ENCODE assay signal across 8 cellular contexts in genomic region chr20:1469925-1470571, GRCh38. TPM values are rescaled to one million over a fixed set of nuclear protein-coding genes. Genes with fewer than 3 reads are reported as not detected.
DNase-seq lines count a peak whose midpoint lies in the region; ATAC-seq and TF ChIP-seq lines count a peak whose summit lies in the region.

No MANE protein-coding gene starts in this region.

- H3K27me3 Mint-ChIP-seq in activated CD8-positive, alpha-beta memory T cell treated with anti-CD3 and anti-CD28 coated beads, Interleukin-2, amount 10 ng/mL, durations not matched to agents 7 days and 5 days = peaks cover 19% of the 10 kb centered on the region

- peak; percentile 47 for DNase-seq in activated CD8-positive, alpha-beta memory T cell treated with anti-CD3 and anti-CD28 coated beads, Interleukin-2, amount 10 ng/mL, durations not matched to agents 7 days and 5 days
- no peak for DNase-seq in activated CD8-positive, alpha-beta memory T cell treated with anti-CD3 and anti-CD28 coated beads, Interleukin-2, amount 50 U/mL, for 4 hours
- DNase-seq in HuH-7.5 (ENCODE audit: low spot score) (peak; percentile 72), OCI-M1 (lab: John Stamatoyannopoulos, UW) (peak; percentile 95), cerebellar cortex (ENCODE audit: low spot score) (peak; percentile 67), left colon (peak; percentile 87 to 88), suprapubic skin (ENCODE audit: low spot score in 2 of 2) (peak in 1 of 2 donors; percentile 85)

- H3K4me1 Mint-ChIP-seq in activated CD8-positive, alpha-beta memory T cell treated with anti-CD3 and anti-CD28 coated beads, Interleukin-2, amount 10 ng/mL, durations not matched to agents 7 days and 5 days = peaks cover 19% of the 10 kb centered on the region

- CTCF ChIA-PET in activated CD8-positive, alpha-beta memory T cell treated with anti-CD3 and anti-CD28 coated beads, Interleukin-2, amount 10 ng/mL, durations not matched to agents 7 days and 5 days (lab: Charles Lee) = interaction anchor here (0.7 to 5.2 kb wide), 2 partner anchors 11 to 33 kb away, joined by 3 to 21 read pairs; no protein-coding TSS in a partner anchor

- no peaks in the 10 kb centered on the region for H3K9me3 Mint-ChIP-seq in activated CD8-positive, alpha-beta memory T cell treated with anti-CD3 and anti-CD28 coated beads, Interleukin-2, amount 10 ng/mL, durations not matched to agents 7 days and 5 days (ENCODE audit: low read depth)

- no peak for ATAC-seq in activated CD8-positive, alpha-beta memory T cell treated with anti-CD3 and anti-CD28 coated beads, Interleukin-2, amount 10 ng/mL, durations not matched to agents 7 days and 5 days
- ATAC-seq in left colon = peak; percentile 54
- ATAC-seq in HG03139 (IDR thresholded peaks at IDR 0.05; ENCODE audit: unreplicated experiment) = no peak

- 27% methylated on average over 11 of the region's 11 CpGs for WGBS in suprapubic skin

- peak; percentile 54 to 77 for TF ChIP-seq CTCF in suprapubic skin (IDR thresholded peaks at IDR 0.05)

- H3K4me1 ChIP-seq in suprapubic skin = peaks cover 52% of the 10 kb centered on the region

- intact Hi-C loops in left colon (cut with DNase I, micrococcal nuclease) = no loop called here

- no peaks in the 10 kb centered on the region for H3K36me3 ChIP-seq in suprapubic skin

- peaks cover 2% of the 10 kb centered on the region for H3K36me3 Mint-ChIP-seq in activated CD8-positive, alpha-beta memory T cell treated with anti-CD3 and anti-CD28 coated beads, Interleukin-2, amount 10 ng/mL, durations not matched to agents 7 days and 5 days

- no peaks in the 10 kb centered on the region for H3K27me3 ChIP-seq in suprapubic skin

- H3K27ac Mint-ChIP-seq in activated CD8-positive, alpha-beta memory T cell treated with anti-CD3 and anti-CD28 coated beads, Interleukin-2, amount 10 ng/mL, durations not matched to agents 7 days and 5 days = no peak overlapping the region

- TF ChIP-seq EP300 in suprapubic skin (IDR thresholded peaks at IDR 0.05) = no peak

- H3K9me3 ChIP-seq in suprapubic skin = no peaks in the 10 kb centered on the region

- no peak overlapping the region for H3K4me3 Mint-ChIP-seq in activated CD8-positive, alpha-beta memory T cell treated with anti-CD3 and anti-CD28 coated beads, Interleukin-2, amount 10 ng/mL, durations not matched to agents 7 days and 5 days

- no peak overlapping the region for H3K4me3 ChIP-seq in suprapubic skin

- peak overlapping the region; percentile 72 for H3K27ac ChIP-seq in suprapubic skin

- no peak for TF ChIP-seq POLR2A in suprapubic skin (IDR thresholded peaks at IDR 0.05)

RNA-seq across cellular contexts. Expression of gene NSFL1C, which starts 3.4 kb away (rescaled TPM):
- total RNA-seq in activated CD8-positive, alpha-beta memory T cell treated with anti-CD3 and anti-CD28 coated beads, Interleukin-2, amount 10 ng/mL, durations not matched to agents 7 days and 5 days = 10 to 100 TPM; 55.6 to 65.0 TPM
- total RNA-seq in left colon (10 to 100 TPM; 61.6 to 81.5 TPM), suprapubic skin (10 to 100 TPM; 55.0 to 75.3 (median 64.3) TPM)

RNA-seq across cellular contexts. Expression of gene SIRPB2, which starts 21.2 kb away (rescaled TPM):
- total RNA-seq in activated CD8-positive, alpha-beta memory T cell treated with anti-CD3 and anti-CD28 coated beads, Interleukin-2, amount 10 ng/mL, durations not matched to agents 7 days and 5 days = not detected
- total RNA-seq in left colon (1 to 10 TPM; 1.1 to 2.4 TPM), suprapubic skin (1 to 10 TPM in 3 of 4 donors, under 1 TPM in 1; 0.87 to 3.9 (median 1.3) TPM)
